Comparison of ENCODE assay signal across 1 cellular context in the genomic region with DNA sequence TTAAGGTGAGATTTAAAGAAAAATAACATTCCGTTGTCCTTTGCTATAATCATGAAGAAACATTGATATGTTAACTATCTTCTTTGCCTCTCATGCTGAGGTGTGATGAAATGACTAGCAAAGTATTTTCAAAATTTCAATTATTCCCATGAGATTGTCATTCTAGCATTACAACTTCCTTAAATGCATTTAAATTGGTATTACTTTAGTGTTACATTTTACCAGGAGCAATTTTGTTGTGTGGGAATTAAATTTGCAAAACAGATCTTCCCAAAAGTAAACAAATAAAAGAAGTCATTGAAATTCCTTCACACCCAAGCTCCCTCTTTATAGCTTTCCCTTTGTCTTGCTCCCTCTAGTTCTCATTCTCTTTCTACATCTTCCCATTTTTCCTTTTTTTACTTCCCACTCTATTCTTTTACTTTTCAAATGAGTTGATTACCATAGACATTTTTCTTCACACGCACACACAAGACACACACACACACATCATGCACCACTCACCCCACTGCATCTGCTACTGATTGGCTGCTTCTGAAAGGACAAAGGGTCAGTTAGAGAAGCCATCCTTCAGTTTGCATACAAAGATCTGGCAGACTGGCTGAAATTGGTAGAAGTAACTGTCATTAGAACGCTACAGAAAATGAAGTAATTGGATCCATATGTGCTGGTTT.
TF ChIP-seq lines count a peak whose summit lies in the region.

No MANE protein-coding gene starts in this region.

TF ChIP-seq in GM23338, 12 proteins besides CTCF, POLR2A, EP300 and RAD21:
- TF ChIP-seq, protein P1, sequence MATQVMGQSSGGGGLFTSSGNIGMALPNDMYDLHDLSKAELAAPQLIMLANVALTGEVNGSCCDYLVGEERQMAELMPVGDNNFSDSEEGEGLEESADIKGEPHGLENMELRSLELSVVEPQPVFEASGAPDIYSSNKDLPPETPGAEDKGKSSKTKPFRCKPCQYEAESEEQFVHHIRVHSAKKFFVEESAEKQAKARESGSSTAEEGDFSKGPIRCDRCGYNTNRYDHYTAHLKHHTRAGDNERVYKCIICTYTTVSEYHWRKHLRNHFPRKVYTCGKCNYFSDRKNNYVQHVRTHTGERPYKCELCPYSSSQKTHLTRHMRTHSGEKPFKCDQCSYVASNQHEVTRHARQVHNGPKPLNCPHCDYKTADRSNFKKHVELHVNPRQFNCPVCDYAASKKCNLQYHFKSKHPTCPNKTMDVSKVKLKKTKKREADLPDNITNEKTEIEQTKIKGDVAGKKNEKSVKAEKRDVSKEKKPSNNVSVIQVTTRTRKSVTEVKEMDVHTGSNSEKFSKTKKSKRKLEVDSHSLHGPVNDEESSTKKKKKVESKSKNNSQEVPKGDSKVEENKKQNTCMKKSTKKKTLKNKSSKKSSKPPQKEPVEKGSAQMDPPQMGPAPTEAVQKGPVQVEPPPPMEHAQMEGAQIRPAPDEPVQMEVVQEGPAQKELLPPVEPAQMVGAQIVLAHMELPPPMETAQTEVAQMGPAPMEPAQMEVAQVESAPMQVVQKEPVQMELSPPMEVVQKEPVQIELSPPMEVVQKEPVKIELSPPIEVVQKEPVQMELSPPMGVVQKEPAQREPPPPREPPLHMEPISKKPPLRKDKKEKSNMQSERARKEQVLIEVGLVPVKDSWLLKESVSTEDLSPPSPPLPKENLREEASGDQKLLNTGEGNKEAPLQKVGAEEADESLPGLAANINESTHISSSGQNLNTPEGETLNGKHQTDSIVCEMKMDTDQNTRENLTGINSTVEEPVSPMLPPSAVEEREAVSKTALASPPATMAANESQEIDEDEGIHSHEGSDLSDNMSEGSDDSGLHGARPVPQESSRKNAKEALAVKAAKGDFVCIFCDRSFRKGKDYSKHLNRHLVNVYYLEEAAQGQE (IDR thresholded peaks at IDR 0.05; ENCODE audit: unreplicated experiment), result no peak
- TF ChIP-seq ZNF331 (CRISPR knock-in tag; IDR thresholded peaks at IDR 0.05; ENCODE audit: low read depth) (no peak), ETS1 (IDR thresholded peaks at IDR 0.05) (no peak), CREB1 (CRISPR knock-in tag; IDR thresholded peaks at IDR 0.05; ENCODE audit: low read depth) (peak; percentile 40), ZNF114 (CRISPR knock-in tag; IDR thresholded peaks at IDR 0.05) (no peak), EZH2 (IDR thresholded peaks at IDR 0.05; ENCODE audit: low read depth, unreplicated experiment) (no peak), NANOG (IDR thresholded peaks at IDR 0.05; ENCODE audit: borderline replicate concordance) (peak; percentile 93), POLR2AphosphoS5 (IDR thresholded peaks at IDR 0.05; ENCODE audit: low read depth) (peak; percentile 47; the same call in 1 of the 2 replicates), ZNF462 (CRISPR knock-in tag; IDR thresholded peaks at IDR 0.05) (peak; percentile 23), JUNB (IDR thresholded peaks at IDR 0.05; ENCODE audit: unreplicated experiment) (no peak), EZH2phosphoT487 (IDR thresholded peaks at IDR 0.05; ENCODE audit: unreplicated experiment) (no peak), STAT1 (IDR thresholded peaks at IDR 0.05; ENCODE audit: unreplicated experiment) (no peak)
